In genomic region chr9:33737811-33738606, GRCh38 we compare ENCODE assay signal across 8 cellular contexts. TPM values are rescaled to one million over a fixed set of nuclear protein-coding genes. Genes with fewer than 3 reads are reported as not detected.
DNase-seq lines count a peak whose midpoint lies in the region; ATAC-seq and TF ChIP-seq lines count a peak whose summit lies in the region.

No MANE protein-coding gene starts in this region.

- H3K27me3 ChIP-seq in WERI-Rb-1 (ENCODE audit: insufficient read depth, low read depth, severe bottlenecking) (no peaks in the 10 kb centered on the region), ovary (no peaks in the 10 kb centered on the region)

- TF ChIP-seq CTCF in GM10266 (IDR thresholded peaks at IDR 0.05; ENCODE audit: control insufficient read depth, insufficient read depth, low read depth, missing control alignments) (peak; percentile 66), WERI-Rb-1 (IDR thresholded peaks at IDR 0.05; ENCODE audit: low read depth, low read length) (peak; percentile 85), ovary (IDR thresholded peaks at IDR 0.05) (no peak)

- H3K4me3 ChIP-seq in WERI-Rb-1 (ENCODE audit: low read depth, low read length) = no peak overlapping the region
- H3K4me3 ChIP-seq in ovary = no peak overlapping the region

- no peak overlapping the region for H3K27ac ChIP-seq in WERI-Rb-1
- H3K27ac ChIP-seq in ovary = no peak overlapping the region

- TF ChIP-seq POLR2A in ovary (IDR thresholded peaks at IDR 0.05) = no peak

- intact Hi-C loops in left cardiac atrium (cut with DNase I) (no loop called here), ovary (cut with DNase I) (no loop called here)

- peak in 1 of 2 donors; percentile 38 for ATAC-seq in left cardiac atrium
- no peak for ATAC-seq in HG02588 (IDR thresholded peaks at IDR 0.05; ENCODE audit: unreplicated experiment)

- 22 to 28% (median 22%) methylated on average over 5 of the region's 5 CpGs for WGBS in ovary, 3 donors

- H3K9me3 ChIP-seq in WERI-Rb-1 (ENCODE audit: severe bottlenecking) (no peaks in the 10 kb centered on the region), ovary (no peaks in the 10 kb centered on the region)

- no peaks in the 10 kb centered on the region for H3K4me1 ChIP-seq in ovary (ENCODE audit: insufficient read depth)

- TF ChIP-seq EP300 in ovary (IDR thresholded peaks at IDR 0.05) = no peak

- no peaks in the 10 kb centered on the region for H3K36me3 ChIP-seq in WERI-Rb-1
- no peaks in the 10 kb centered on the region for H3K36me3 ChIP-seq in ovary

- DNase-seq in ACHN = peak; percentile 61
- peak; percentile 30 for DNase-seq in GM10266 (ENCODE audit: extremely low spot score)
- DNase-seq in NCI-H1930 (lab: John Stamatoyannopoulos, UW) = peak; percentile 43 to 49
- DNase-seq in WERI-Rb-1 = peak; percentile 72
- peak; percentile 22 for DNase-seq in left cardiac atrium
- peak; percentile 36 for DNase-seq in stromal cell of bone marrow (ENCODE audit: low read depth)
- no peak for DNase-seq in ovary

- in situ Hi-C loops in ACHN (cut with HindIII; ENCODE audit: low pct_ligation_motif_present, low pct_unique_long_range_greater_than_20kb, low sequenced_read_pairs) = no loop called here

RNA-seq across cellular contexts. Expression of gene PRSS3, which starts 57.4 kb away (rescaled TPM):
- total RNA-seq in left cardiac atrium = not detected
- total RNA-seq in ovary = 1 to 10 TPM in 2 of 7 donors, not detected in 5; 1.4 to 2.0 TPM
- polyA plus RNA-seq in ovary = not detected

Comparison
In these comparisons a context has a peak if more than half of its experiments do, and no peak if none do; other contexts are left out.
1. DNase-seq: peak in ACHN (single experiment), GM10266 (single experiment), NCI-H1930 (2 of 2), WERI-Rb-1 (single experiment), left cardiac atrium (single experiment) and stromal cell of bone marrow (single experiment); none in ovary (0 of 5).
2. CTCF ChIP-seq: peak in GM10266 (single experiment) and WERI-Rb-1 (single experiment); none in ovary (0 of 3).